ENCODE assay signal across 7 cellular contexts in the genomic region with DNA sequence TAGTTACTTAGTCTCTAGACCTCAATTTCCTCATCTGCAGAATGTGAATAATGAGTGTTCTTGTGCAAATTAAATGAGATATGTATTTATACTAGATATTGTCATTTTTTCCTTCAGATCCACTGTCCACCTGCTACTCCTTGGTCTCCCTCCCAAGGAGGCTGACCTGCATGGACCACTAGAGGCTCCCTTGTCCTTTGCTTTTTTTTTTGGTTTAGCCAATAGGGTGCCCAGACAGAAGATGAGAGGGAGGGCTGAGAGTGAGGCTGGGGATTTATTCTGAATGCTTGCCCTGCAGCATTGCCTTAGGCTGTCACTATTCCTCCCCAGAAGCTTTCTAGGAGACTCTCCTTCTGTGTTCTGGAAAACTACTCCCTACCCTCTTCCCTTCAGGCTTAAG. TPM values are rescaled to one million over a fixed set of nuclear protein-coding genes. Genes with fewer than 3 reads are reported as not detected.
DNase-seq lines count a peak whose midpoint lies in the region; ATAC-seq, FAIRE-seq and TF ChIP-seq lines count a peak whose summit lies in the region.
"Not testable (repeated sequence)": the region's sequence is repeated elsewhere in the genome, so short reads cannot be mapped to it uniquely, and the experiment has no call there.

No MANE protein-coding gene starts in this region.

- H2BK20ac ChIP-seq in H9 (ENCODE audit: low read depth, low read length, poor library complexity, severe bottlenecking): not testable (repeated sequence)

- not testable (repeated sequence) for H4K91ac ChIP-seq in H9 (ENCODE audit: insufficient read length, low read depth, low read length)

- not testable (repeated sequence) for H3K9ac ChIP-seq in H9 (ENCODE audit: extremely low read depth, insufficient read length, low read length); PC-3 (ENCODE audit: low read length); GM12878 (ENCODE audit: control insufficient read depth, insufficient read depth, low read length)

- H2BK15ac ChIP-seq in H9 (ENCODE audit: low read depth, low read length): not testable (repeated sequence)

- H3K18ac ChIP-seq in H9 (ENCODE audit: insufficient read length, low read depth, low read length): not testable (repeated sequence)

- H3K4me1 ChIP-seq in H9 (ENCODE audit: insufficient read depth, low read length); PC-3 (ENCODE audit: insufficient read depth, low read length); GM12878 (ENCODE audit: control insufficient read depth, insufficient read depth, low read length); left lung; upper lobe of right lung: not testable (repeated sequence)

- H3K9me3 Mint-ChIP-seq in H9: peaks cover 13% of the 10 kb centered on the region in 2 experiments

- not testable (repeated sequence) for H4K20me1 ChIP-seq in H9 (ENCODE audit: control insufficient read depth, insufficient read depth, insufficient read length); PC-3 (ENCODE audit: low read length); GM12878 (ENCODE audit: control insufficient read depth, insufficient read depth)

- not testable (repeated sequence) for H3K27ac ChIP-seq in H9 (ENCODE audit: insufficient read length, low read depth, low read length); PC-3 (ENCODE audit: low read length); GM12878 (ENCODE audit: control insufficient read depth, insufficient read depth); left lung; upper lobe of right lung

- H3K27me3 Mint-ChIP-seq in H9 (ENCODE audit: low read depth): not testable (repeated sequence)

- H3K14ac ChIP-seq in H9 (ENCODE audit: insufficient read depth, low read length): not testable (repeated sequence)

- not testable (repeated sequence) for TF ChIP-seq POLR2A in GM12892 (IDR thresholded peaks at IDR 0.05; ENCODE audit: low read depth, low read length); GM12878 (IDR thresholded peaks at IDR 0.05; ENCODE audit: low read depth, low read length)

- H3K4me3 ChIP-seq in PC-3 (ENCODE audit: low read length); GM12878; left lung; upper lobe of right lung: not testable (repeated sequence)

- not testable (repeated sequence) for H3K9me3 ChIP-seq in H9 (ENCODE audit: control insufficient read depth, low read depth, low read length); PC-3 (ENCODE audit: low read length); GM12878 (replicated peaks; ENCODE audit: control insufficient read depth, insufficient read depth, low read length); left lung; upper lobe of right lung

- FAIRE-seq in GM12892 (lab: Jason Lieb, UNC) (peak; percentile 21), GM12878 (lab: Jason Lieb, UNC) (peak; percentile 95)

- H3K79me2 ChIP-seq in H9 (ENCODE audit: insufficient read depth, low read length); PC-3 (ENCODE audit: low read length); GM12878 (ENCODE audit: control insufficient read depth, insufficient read depth, low read length): not testable (repeated sequence)

- H2BK120ac ChIP-seq in H9 (ENCODE audit: low read depth, low read length, poor library complexity, severe bottlenecking): not testable (repeated sequence)

- SMC1A ChIA-PET in GM12878 (lab: Charles Lee; ENCODE audit: uncharacterized antibody, unreplicated experiment): interaction anchor here (1.0 to 1.6 kb wide), 2 partner anchors 9 to 215 kb away, joined by 3 to 4 read pairs; no protein-coding TSS in a partner anchor

- CTCF ChIA-PET in PC-3 (lab: Charles Lee): not testable (repeated sequence)
- CTCF ChIA-PET in GM12878 (lab: Yijun Ruan, JAX): interaction anchor here (1.3 kb wide), 1 partner anchor 9 kb away, joined by 4 read pairs; no protein-coding TSS in a partner anchor

- peak; percentile 50; the same call in 2 of the 3 replicates for TF ChIP-seq CTCF in H9 (conservative IDR thresholded peaks at IDR 0.05)
- not testable (repeated sequence) for TF ChIP-seq CTCF in PC-3 (conservative IDR thresholded peaks at IDR 0.05; ENCODE audit: low read depth, low read length); GM12878 (IDR thresholded peaks at IDR 0.05 in 2 of 3, conservative IDR thresholded peaks at IDR 0.05 in 1 of 3; ENCODE audit: control insufficient read depth in 2 of 3, extremely low read depth in 1 of 3, insufficient read depth in 1 of 3, low read depth in 3 of 3, low read length in 3 of 3); left lung (IDR thresholded peaks at IDR 0.05); upper lobe of right lung (IDR thresholded peaks at IDR 0.05)

- not testable (repeated sequence) for H3F3A ChIP-seq in PC-3 (ENCODE audit: low read length, unreplicated experiment)

- not testable (repeated sequence) for DNase-seq in GM12892 (ENCODE audit: insufficient read length); H9; PC-3; GM12878 (ENCODE audit: low read depth, low spot score); left lung; upper lobe of right lung

- intact Hi-C loops in PC-3 (cut with micrococcal nuclease); GM12878 (cut with micrococcal nuclease; ENCODE audit: unreplicated experiment); left lung (cut with DNase I); upper lobe of right lung (cut with DNase I): not testable (repeated sequence)

- POLR2A ChIA-PET in PC-3 (lab: Charles Lee; ENCODE audit: unreplicated experiment): not testable (repeated sequence)
- POLR2A ChIA-PET in GM12878 (lab: Charles Lee): interaction anchor here (0.6 kb wide), 1 partner anchor 9 kb away, joined by 6 read pairs; no protein-coding TSS in a partner anchor

- H3K79me1 ChIP-seq in H9 (ENCODE audit: insufficient read depth, low read depth, low read length, poor library complexity, severe bottlenecking): not testable (repeated sequence)

- peaks cover 24 to 37% (median 30%) of the 10 kb centered on the region in 3 experiments for H3K36me3 Mint-ChIP-seq in H9 (ENCODE audit: insufficient read depth in 1 of 3, low read depth in 3 of 3)

- BruUV-seq in PC-3 (replicated peaks; lab: Mats Ljungman, UMichigan); GM12878 (replicated peaks; lab: Mats Ljungman, UMichigan): not testable (repeated sequence)

- not testable (repeated sequence) for H2BK5ac ChIP-seq in H9 (ENCODE audit: insufficient read length, low read length)

- not testable (repeated sequence) for H3K23me2 ChIP-seq in H9 (ENCODE audit: insufficient read length, low read depth, low read length, poor library complexity, severe bottlenecking)

- H4K5ac ChIP-seq in H9 (ENCODE audit: insufficient read length, low read depth, low read length): not testable (repeated sequence)

- H3K4ac ChIP-seq in H9 (ENCODE audit: low read depth, low read length): not testable (repeated sequence)

- in situ Hi-C loops in GM12878 (cut with MboI): not testable (repeated sequence)

- not testable (repeated sequence) for H3K27ac Mint-ChIP-seq in H9

- H2AK5ac ChIP-seq in H9 (ENCODE audit: insufficient read length, low read length): not testable (repeated sequence)

- H3K4me2 ChIP-seq in H9 (ENCODE audit: insufficient read depth, insufficient read length, low read length); PC-3 (ENCODE audit: low read length); GM12878 (ENCODE audit: control insufficient read depth, insufficient read depth): not testable (repeated sequence)

- H3K36me3 ChIP-seq in PC-3 (ENCODE audit: low read depth, low read length); GM12878 (ENCODE audit: control insufficient read depth in 2 of 2, insufficient read depth in 2 of 2, low read length in 1 of 2); left lung; upper lobe of right lung: not testable (repeated sequence)

- not testable (repeated sequence) for H3K9me2 ChIP-seq in PC-3 (replicated peaks; ENCODE audit: low read length)

- not testable (repeated sequence) for H3K56ac ChIP-seq in H9 (ENCODE audit: insufficient read length, low read depth, low read length)

- H2BK12ac ChIP-seq in H9 (ENCODE audit: insufficient read length, low read depth, low read length): not testable (repeated sequence)

- peak; percentile 32 for TF ChIP-seq RAD21 in Ishikawa (IDR thresholded peaks at IDR 0.05; ENCODE audit: low read depth)
- TF ChIP-seq RAD21 in GM12878 (IDR thresholded peaks at IDR 0.05; ENCODE audit: insufficient read depth, low read depth, low read length): not testable (repeated sequence)

- not testable (repeated sequence) for H3T11ph ChIP-seq in H9 (ENCODE audit: low read length)

- not testable (repeated sequence) for H2AFZ ChIP-seq in H9 (ENCODE audit: low read length); PC-3 (ENCODE audit: low read length); GM12878 (ENCODE audit: control insufficient read depth, low read depth, low read length)

- H3K4me1 Mint-ChIP-seq in H9: not testable (repeated sequence)

- not testable (repeated sequence) for H3K27me3 ChIP-seq in H9 (ENCODE audit: insufficient read depth, low read length); PC-3 (ENCODE audit: low read length); GM12878 (replicated peaks in 1 of 2; ENCODE audit: control insufficient read depth in 2 of 2, insufficient read depth in 2 of 2, low read length in 1 of 2); left lung; upper lobe of right lung

- RAD21 ChIA-PET in GM12878 (lab: Charles Lee; ENCODE audit: unreplicated experiment): not testable (repeated sequence)

- H4K8ac ChIP-seq in H9 (replicated peaks; ENCODE audit: insufficient read length, low read depth, low read length): not testable (repeated sequence)

- not testable (repeated sequence) for H3K4me3 Mint-ChIP-seq in H9

- not testable (repeated sequence) for H3K23ac ChIP-seq in H9 (ENCODE audit: insufficient read length, low read depth, low read length)

- not testable (repeated sequence) for TF ChIP-seq EP300 in Ishikawa (IDR thresholded peaks at IDR 0.05; ENCODE audit: borderline replicate concordance); GM12878 (IDR thresholded peaks at IDR 0.05; ENCODE audit: borderline replicate concordance in 1 of 2, control insufficient read depth in 1 of 2, low read depth in 2 of 2, low read length in 2 of 2)

- ATAC-seq in PC-3 (0 out of 2 replicates have a peak, but pooled peaks have one; percentile 27), GM12878 (peak; percentile 69), left lung (peak; percentile 38), upper lobe of right lung (peak; percentile 42)

RNA-seq across cellular contexts. Expression of a gene that starts 24.5 kb away (rescaled TPM):
- polyA plus RNA-seq in GM12892 (2012; ENCODE audit: missing spikeins): 21.8 TPM
- total RNA-seq in H9 (2021): 20.9 and 23.5 TPM in 2 replicates
- total RNA-seq in PC-3 (2014; rRNA removed): 24.0 and 25.0 TPM in 2 replicates
- total RNA-seq in GM12878 (2013; cell fraction: nucleolus; rRNA removed): 117 and 126 TPM in 2 replicates
- 21.3 and 22.0 TPM in 2 replicates for total RNA-seq in GM12878 (2014; rRNA removed)
- 29.5 and 30.4 TPM in 2 replicates for total RNA-seq in GM12878 (2014; rRNA removed; fragmentation: Illumina TruSeq; extraction: Trizol)
- total RNA-seq in GM12878 (2021): 25.5 and 26.0 TPM in 2 replicates
- 18.0 TPM for polyA plus RNA-seq in GM12878 (2011; ENCODE audit: low read depth)
- 38.8 and 50.8 TPM in 2 replicates for polyA plus RNA-seq in GM12878 (2011; rRNA removed)
- polyA plus RNA-seq in GM12878 (2011; cell fraction: cytosol; rRNA removed): 29.1 and 32.3 TPM in 2 replicates
- 49.8 and 49.9 TPM in 2 replicates for polyA plus RNA-seq in GM12878 (2011; cell fraction: nucleus; rRNA removed)
- polyA plus RNA-seq in GM12878 (2012): 21.1 and 22.0 TPM in 2 replicates
- polyA plus RNA-seq in GM12878 (2014; fragmentation: Illumina TruSeq; extraction: Trizol): 46.6 and 48.9 TPM in 2 replicates
- 10 to 100 TPM in 1 of 2 experiments, 1 to 10 TPM in 1; 8.2 to 13.6 TPM for polyA plus RNA-seq in GM12878 (2014; fragmentation: Nextera tagmentation; extraction: Ambion mirVana)
- 29.6 and 32.7 TPM in 2 replicates for polyA plus RNA-seq in GM12878 (2014; rRNA removed)
- polyA plus RNA-seq in GM12878 (2016; fragmentation: Nextera tagmentation; extraction: Ambion mirVana): 10 to 100 TPM; 31.7 to 33.2 TPM
- 28.1 and 33.5 TPM in 2 replicates for polyA minus RNA-seq in GM12878 (2011; rRNA and poly(A)+ RNA removed)
- polyA minus RNA-seq in GM12878 (2011; cell fraction: cytosol; rRNA and poly(A)+ RNA removed): 7.4 and 7.9 TPM in 2 replicates
- 21.4 and 36.7 TPM in 2 replicates for polyA minus RNA-seq in GM12878 (2011; cell fraction: nucleus; rRNA and poly(A)+ RNA removed)
- total RNA-seq in left lung: 10 to 100 TPM; 18.6 to 22.7 TPM
- total RNA-seq in upper lobe of right lung: 22.1 TPM
